ENCODE assay signal across 5 cellular contexts in genomic region chr22:23660381-23660780, GRCh38. TPM values are rescaled to one million over a fixed set of nuclear protein-coding genes. Genes with fewer than 3 reads are reported as not detected.
"Had no signal": no experiment of that assay in that cellular context is flagged by ENCODE, and none has a peak within 500 bp of the region (broad histone marks: within the 10 kb centered on the region; RNA-seq: fewer than 3 reads in every experiment).

No MANE protein-coding gene starts in this region.

RNA-seq across cellular contexts. Expression of gene DRICH1, which starts 28.3 kb away (rescaled TPM):
- total RNA-seq: GM23338, H9, HT-29, IMR-90 had no signal
- polyA plus RNA-seq: GM23338 had no signal

RNA-seq across cellular contexts. Expression of gene RGL4, which starts 30.4 kb away (rescaled TPM):
- total RNA-seq: GM23338, H1, H9, HT-29, IMR-90 had no signal
- polyA plus RNA-seq: H1, IMR-90 had no signal
